8 cellular contexts compared by ENCODE assay signal in genomic region chr22:26398741-26399153, GRCh38. TPM values are rescaled to one million over a fixed set of nuclear protein-coding genes. Genes with fewer than 3 reads are reported as not detected.
A peak's percentile ranks its signal among the peaks of the same experiment; 100 is the strongest.
DNase-seq lines count a peak whose midpoint lies in the region; ATAC-seq, FAIRE-seq and TF ChIP-seq lines count a peak whose summit lies in the region.

No MANE protein-coding gene starts in this region.

- ATAC-seq in RWPE2 (ENCODE audit: low read depth), result peak; percentile 84
- ATAC-seq in HG03460 (IDR thresholded peaks at IDR 0.05; ENCODE audit: unreplicated experiment), result no peak

- H3K27ac ChIP-seq in CD8-positive, alpha-beta memory T cell (ENCODE audit: low read depth, low read length), result no peak overlapping the region
- no peak overlapping the region for H3K27ac ChIP-seq in RWPE2 (ENCODE audit: poor library complexity, severe bottlenecking)
- no peak overlapping the region for H3K27ac ChIP-seq in vagina

- TF ChIP-seq POLR2A in vagina (IDR thresholded peaks at IDR 0.05), result no peak

- POLR2A ChIA-PET in CD8-positive, alpha-beta memory T cell (lab: Charles Lee), result no interaction called here
- POLR2A ChIA-PET in HEK293T (lab: Yijun Ruan, JAX), result no interaction called here

- no peaks in the 10 kb centered on the region for H3K36me3 ChIP-seq in CD8-positive, alpha-beta memory T cell (ENCODE audit: insufficient read depth, low read length)
- no peaks in the 10 kb centered on the region for H3K36me3 ChIP-seq in RWPE2 (ENCODE audit: low read depth)
- H3K36me3 ChIP-seq in vagina, result no peaks in the 10 kb centered on the region

- H3K9me3 Mint-ChIP-seq in CD8-positive, alpha-beta memory T cell, result no peaks in the 10 kb centered on the region

- no peaks in the 10 kb centered on the region for H3K9me3 ChIP-seq in CD8-positive, alpha-beta memory T cell (ENCODE audit: low read length)
- H3K9me3 ChIP-seq in RWPE2 (ENCODE audit: severe bottlenecking) (no peaks in the 10 kb centered on the region), vagina (no peaks in the 10 kb centered on the region)

- H3K4me3 Mint-ChIP-seq in CD8-positive, alpha-beta memory T cell, result no peak overlapping the region

- peak; percentile 10 to 63 (median 30) for DNase-seq in CD8-positive, alpha-beta memory T cell
- DNase-seq in HEK293T (ENCODE audit: extremely low spot score) (peak; percentile 67), RWPE2 (ENCODE audit: low spot score) (no peak), frontal cortex (ENCODE audit: low spot score in 2 of 2) (peak; percentile 15 to 48), pons (ENCODE audit: low spot score) (peak; percentile 81), vagina (ENCODE audit: extremely low spot score in 2 of 2) (no peak)
- DNase-seq in activated gamma-delta T cell treated with anti-CD3 and anti-CD28 coated beads, Interleukin-2, amount 50 U/mL, for 16 hours (ENCODE audit: low read depth), result peak; percentile 7

- H3K27me3 ChIP-seq in CD8-positive, alpha-beta memory T cell (ENCODE audit: insufficient read depth, low read length, poor library complexity, severe bottlenecking), result no peaks in the 10 kb centered on the region
- H3K27me3 ChIP-seq in RWPE2 (ENCODE audit: insufficient read depth, poor library complexity, severe bottlenecking) (no peaks in the 10 kb centered on the region), vagina (no peaks in the 10 kb centered on the region)

- peaks cover 8% of the 10 kb centered on the region in 2 donors for H3K27me3 Mint-ChIP-seq in CD8-positive, alpha-beta memory T cell

- CTCF ChIA-PET in CD8-positive, alpha-beta memory T cell (lab: Charles Lee), result interaction anchor here (0.6 to 1.9 kb wide), 4 partner anchors 16 to 62 kb away, joined by 3 to 13 read pairs (median 4); no protein-coding TSS in a partner anchor
- CTCF ChIA-PET in HEK293T (lab: Yijun Ruan, JAX), result interaction anchor here (0.8 to 2.2 kb wide), 2 partner anchors 32 to 62 kb away, joined by 3 to 21 read pairs; no protein-coding TSS in a partner anchor

- intact Hi-C loops in vagina (cut with DNase I), result no loop called here

- H3K4me1 ChIP-seq in CD8-positive, alpha-beta memory T cell (ENCODE audit: insufficient read depth, low read length), result no peaks in the 10 kb centered on the region
- H3K4me1 ChIP-seq in RWPE2 (ENCODE audit: insufficient read depth, poor library complexity, severe bottlenecking), result no peaks in the 10 kb centered on the region
- no peaks in the 10 kb centered on the region for H3K4me1 ChIP-seq in vagina

- FAIRE-seq in frontal cortex (lab: Jason Lieb, UNC), result no peak

- no peak overlapping the region for H3K4me3 ChIP-seq in CD8-positive, alpha-beta memory T cell (ENCODE audit: low read length)
- H3K4me3 ChIP-seq in RWPE2 (ENCODE audit: severe bottlenecking) (no peak overlapping the region), vagina (no peak overlapping the region)

- peak overlapping the region in 1 of 8 donors; percentile 33 for H3K27ac Mint-ChIP-seq in CD8-positive, alpha-beta memory T cell

- no peaks in the 10 kb centered on the region for H3K36me3 Mint-ChIP-seq in CD8-positive, alpha-beta memory T cell

- TF ChIP-seq CTCF in RWPE2 (IDR thresholded peaks at IDR 0.05; ENCODE audit: poor library complexity, severe bottlenecking) (peak; percentile 89), vagina (IDR thresholded peaks at IDR 0.05) (peak; percentile 26 to 37 (median 34))

- H3K4me1 Mint-ChIP-seq in CD8-positive, alpha-beta memory T cell, result no peaks in the 10 kb centered on the region

TF ChIP-seq in HEK293T, 16 proteins besides CTCF, POLR2A, EP300 and RAD21:
- no peak for TF ChIP-seq FOXM1 (IDR thresholded peaks at IDR 0.05; ENCODE audit: borderline replicate concordance)
- TF ChIP-seq FOXK2 (IDR thresholded peaks at IDR 0.05), result no peak
- TF ChIP-seq ELF4 (IDR thresholded peaks at IDR 0.05), result no peak
- TF ChIP-seq TARDBP (IDR thresholded peaks at IDR 0.05), result no peak
- TF ChIP-seq, protein P1, sequence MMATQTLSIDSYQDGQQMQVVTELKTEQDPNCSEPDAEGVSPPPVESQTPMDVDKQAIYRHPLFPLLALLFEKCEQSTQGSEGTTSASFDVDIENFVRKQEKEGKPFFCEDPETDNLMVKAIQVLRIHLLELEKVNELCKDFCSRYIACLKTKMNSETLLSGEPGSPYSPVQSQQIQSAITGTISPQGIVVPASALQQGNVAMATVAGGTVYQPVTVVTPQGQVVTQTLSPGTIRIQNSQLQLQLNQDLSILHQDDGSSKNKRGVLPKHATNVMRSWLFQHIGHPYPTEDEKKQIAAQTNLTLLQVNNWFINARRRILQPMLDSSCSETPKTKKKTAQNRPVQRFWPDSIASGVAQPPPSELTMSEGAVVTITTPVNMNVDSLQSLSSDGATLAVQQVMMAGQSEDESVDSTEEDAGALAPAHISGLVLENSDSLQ (IDR thresholded peaks at IDR 0.05), result no peak

RNA-seq across cellular contexts. Expression of gene ASPHD2, which starts 30.3 kb away (rescaled TPM):
- total RNA-seq in CD8-positive, alpha-beta memory T cell, result 10 to 100 TPM; 13.1 to 14.2 TPM
- polyA plus RNA-seq in CD8-positive, alpha-beta memory T cell, result 4.1 TPM
- total RNA-seq in frontal cortex (14.3 TPM), vagina (2.2 TPM)

Comparison
In these comparisons a context has a peak if more than half of its experiments do, and no peak if none do; other contexts are left out.
1. DNase-seq: peak in CD8-positive, alpha-beta memory T cell (5 of 5), HEK293T (single experiment), activated gamma-delta T cell treated with anti-CD3 and anti-CD28 coated beads, Interleukin-2, amount 50 U/mL, for 16 hours (single experiment), frontal cortex (2 of 2) and pons (single experiment); none in RWPE2 (single experiment) and vagina (0 of 2).